Comparison of ENCODE assay signal across 17 cellular contexts in genomic region chr16:27687605-27688004, GRCh38.
DNase-seq lines count a peak whose midpoint lies in the region; ATAC-seq and TF ChIP-seq lines count a peak whose summit lies in the region.
"Had no signal": no experiment of that assay in that cellular context is flagged by ENCODE, and none has a peak within 500 bp of the region (broad histone marks: within the 10 kb centered on the region; RNA-seq: fewer than 3 reads in every experiment).

No MANE protein-coding gene starts in this region.

- no peak overlapping the region for H3K4me3 ChIP-seq in WERI-Rb-1 (ENCODE audit: low read depth, low read length)
- no peak overlapping the region for H3K4me3 ChIP-seq in retinal pigment epithelial cell (ENCODE audit: low read length)
- H3K4me3 ChIP-seq in foreskin fibroblast (ENCODE audit: low read depth in 1 of 2, low read length in 2 of 2), result no peak overlapping the region
- H3K4me3 ChIP-seq: BLaER1 had no signal

- ATAC-seq in Right ventricle myocardium superior (ENCODE audit: poor library complexity), result peak; percentile 91
- peak; percentile 52 to 86 for ATAC-seq in left cardiac atrium
- ATAC-seq: HepG2 had no signal

- peak overlapping the region; percentile 48 for H3K27ac ChIP-seq in WERI-Rb-1
- H3K27ac ChIP-seq: 22Rv1, BLaER1 had no signal

- no peak for DNase-seq in WERI-Rb-1
- no peak for DNase-seq in Right ventricle myocardium superior
- DNase-seq in left cardiac atrium, result no peak
- peak; percentile 40 for DNase-seq in retinal pigment epithelial cell (ENCODE audit: low read depth)
- no peak for DNase-seq in SIG-M5 (lab: John Stamatoyannopoulos, UW)
- DNase-seq in H4 (ENCODE audit: low spot score), result no peak
- DNase-seq in foreskin fibroblast, result no peak
- DNase-seq: AML-193; Caco-2; CD8-positive, alpha-beta memory T cell; DND-41; GDM1; HCEC 1CT; HFFc6 had no signal

- intact Hi-C loops in Right ventricle myocardium superior (cut with DNase I), result no loop called here
- intact Hi-C loops in left cardiac atrium (cut with DNase I), result no loop called here

- H3K36me3 ChIP-seq in WERI-Rb-1, result peaks cover 1% of the 10 kb centered on the region

- no peaks in the 10 kb centered on the region for H3K27me3 ChIP-seq in WERI-Rb-1 (ENCODE audit: insufficient read depth, low read depth, severe bottlenecking)
- H3K27me3 ChIP-seq: BLaER1 had no signal

- H3K9me3 ChIP-seq in WERI-Rb-1 (ENCODE audit: severe bottlenecking), result no peaks in the 10 kb centered on the region
- H3K9me3 ChIP-seq: BLaER1, Caco-2 had no signal

- TF ChIP-seq CTCF in WERI-Rb-1 (IDR thresholded peaks at IDR 0.05; ENCODE audit: low read depth, low read length), result no peak
- TF ChIP-seq CTCF in retinal pigment epithelial cell (conservative IDR thresholded peaks at IDR 0.05; ENCODE audit: low read depth, low read length), result no peak
- no peak for TF ChIP-seq CTCF in foreskin fibroblast (IDR thresholded peaks at IDR 0.05; ENCODE audit: low read depth, low read length)
